In genomic region chr1:67052741-67053534, GRCh38 we compare ENCODE assay signal across 8 cellular contexts. TPM values are rescaled to one million over a fixed set of nuclear protein-coding genes. Genes with fewer than 3 reads are reported as not detected.
A peak's percentile ranks its signal among the peaks of the same experiment; 100 is the strongest.
DNase-seq lines count a peak whose midpoint lies in the region; ATAC-seq, FAIRE-seq and TF ChIP-seq lines count a peak whose summit lies in the region.

No MANE protein-coding gene starts in this region.

- H2AFZ ChIP-seq in K562 (ENCODE audit: low read depth, low read length): peak overlapping the region; percentile 98

- H4K20me1 ChIP-seq in K562 (replicated peaks; ENCODE audit: control insufficient read depth, insufficient read depth, low read length): no peaks in the 10 kb centered on the region

- TF ChIP-seq POLR2A in K562 (conservative IDR thresholded peaks at IDR 0.05): no peak

- POLR2A ChIA-PET in Panc1 (lab: Charles Lee): no interaction called here
- POLR2A ChIA-PET in K562 (lab: Yijun Ruan, JAX): interaction anchor here (0.7 to 1.6 kb wide), 3 partner anchors 13 to 29 kb away, joined by 3 to 4 read pairs (median 3); no protein-coding TSS in a partner anchor

- peaks cover 26% of the 10 kb centered on the region for H3K79me2 ChIP-seq in K562 (ENCODE audit: control insufficient read depth, insufficient read depth, low read length)

- DNase-seq in BE2C: peak; percentile 11
- no peak for DNase-seq in Panc1 (ENCODE audit: low read depth, low spot score)
- DNase-seq in K562 (ENCODE audit: extremely low read depth in 1 of 4, low spot score in 3 of 4): peak in 3 of 4 experiments; percentile 31 to 71 (median 64)
- DNase-seq in iPS DF 6.9 (ENCODE audit: low read depth, low spot score): no peak
- DNase-seq in retinal pigment epithelial cell (ENCODE audit: low read depth): no peak

- no peak for TF ChIP-seq EP300 in K562 (IDR thresholded peaks at IDR 0.05; ENCODE audit: low read length)

- TF ChIP-seq RAD21 in K562 (CRISPR knock-in tag; conservative IDR thresholded peaks at IDR 0.05 in 1 of 2, IDR thresholded peaks at IDR 0.05 in 1 of 2): no peak

- H3K27me3 ChIP-seq in BE2C (no peaks in the 10 kb centered on the region), Panc1 (ENCODE audit: control insufficient read depth, insufficient read depth, low read length) (no peaks in the 10 kb centered on the region), K562 (ENCODE audit: control insufficient read depth in 2 of 2, insufficient read depth in 2 of 2, low read length in 2 of 2) (no peaks in the 10 kb centered on the region), iPS DF 6.9 (ENCODE audit: control insufficient read depth, insufficient read depth, low read length) (no peaks in the 10 kb centered on the region)

- peak overlapping the region; percentile 73 for H3K27ac ChIP-seq in Panc1 (ENCODE audit: low read length)
- H3K27ac ChIP-seq in K562 (ENCODE audit: extremely low read depth, low read depth, low read length): peak overlapping the region; percentile 79
- H3K27ac ChIP-seq in iPS DF 6.9 (ENCODE audit: low read length): no peak overlapping the region

- intact Hi-C loops in Panc1 (cut with micrococcal nuclease; ENCODE audit: unreplicated experiment): no loop called here
- intact Hi-C loops in K562 (cut with micrococcal nuclease): loop anchor here (5.0 kb wide), 3 partner anchors 56 to 154 kb away; no protein-coding TSS in a partner anchor

- ATAC-seq in GM18867 (IDR thresholded peaks at IDR 0.05; ENCODE audit: unreplicated experiment) (peak; percentile 12), HG03097 (IDR thresholded peaks at IDR 0.05; ENCODE audit: low FRiP score, unreplicated experiment) (peak; percentile 29), Panc1 (peak; percentile 57), K562 (peak; percentile 69)
- ATAC-seq in activated CD4-positive, CD25-positive, alpha-beta regulatory T cell treated with anti-CD3 and anti-CD28 coated beads, Interleukin-2, amount 50 U/mL, for 24 hours: no peak

- FAIRE-seq in K562 (lab: Jason Lieb, UNC): peak; percentile 83

- H3K9me3 ChIP-seq in BE2C: no peaks in the 10 kb centered on the region
- H3K9me3 ChIP-seq in Panc1 (ENCODE audit: control insufficient read depth, insufficient read depth, low read depth, low read length): no peaks in the 10 kb centered on the region
- H3K9me3 ChIP-seq in K562 (replicated peaks; ENCODE audit: control insufficient read depth, insufficient read depth, low read depth, low read length): no peaks in the 10 kb centered on the region
- H3K9me3 ChIP-seq in iPS DF 6.9 (ENCODE audit: control insufficient read depth, insufficient read depth, low read length): no peaks in the 10 kb centered on the region

- in situ Hi-C loops in Panc1 (cut with HindIII; ENCODE audit: low pct_unique_long_range_greater_than_20kb, low sequenced_read_pairs): no loop called here
- in situ Hi-C loops in K562 (cut with MboI): no loop called here

- WGBS in K562 (ENCODE audit: insufficient coverage, low coverage, missing lambda C conversion rate): under 1% methylated on average over 25 of the region's 25 CpGs
- WGBS in iPS DF 6.9 (ENCODE audit: insufficient coverage, insufficient read length): no CpG with 5 or more reads among the region's 25 CpGs

- H3K9me1 ChIP-seq in K562 (ENCODE audit: control insufficient read depth, insufficient read depth, low read length): no peaks in the 10 kb centered on the region

- H3K4me2 ChIP-seq in K562 (ENCODE audit: insufficient read depth, low read length): peak overlapping the region; percentile 85

- H3K36me3 ChIP-seq in BE2C: no peaks in the 10 kb centered on the region
- peaks cover 2% of the 10 kb centered on the region for H3K36me3 ChIP-seq in Panc1 (ENCODE audit: control insufficient read depth, insufficient read depth, low read length)
- H3K36me3 ChIP-seq in K562 (ENCODE audit: control insufficient read depth, insufficient read depth, low read length): peaks cover 32% of the 10 kb centered on the region
- no peaks in the 10 kb centered on the region for H3K36me3 ChIP-seq in iPS DF 6.9 (ENCODE audit: control insufficient read depth, insufficient read depth, low read length)

- no TSS peak for BruUV-seq in Panc1 (replicated peaks; lab: Mats Ljungman, UMichigan)
- no TSS peak for BruUV-seq in K562 (replicated peaks; lab: Mats Ljungman, UMichigan)

- H3K9ac ChIP-seq in K562 (ENCODE audit: insufficient read depth in 1 of 2, low read depth in 2 of 2, low read length in 2 of 2): peak overlapping the region; percentile 83 to 97

- TF ChIP-seq CTCF in BE2C (IDR thresholded peaks at IDR 0.05; ENCODE audit: low read depth, low read length) (no peak), Panc1 (IDR thresholded peaks at IDR 0.05) (no peak), K562 (IDR thresholded peaks at IDR 0.05 in 2 of 3, conservative IDR thresholded peaks at IDR 0.05 in 1 of 3; ENCODE audit: insufficient read depth in 2 of 3, low read depth in 1 of 3, low read length in 3 of 3) (0 out of 6 replicates have a peak, but pooled peaks of 1 of the 3 experiments have one; percentile 1), retinal pigment epithelial cell (conservative IDR thresholded peaks at IDR 0.05; ENCODE audit: low read depth, low read length) (no peak)

- CTCF ChIA-PET in Panc1 (lab: Charles Lee) (interaction anchor here (0.6 to 1.0 kb wide), 2 partner anchors 109 to 287 kb away, joined by 3 to 5 read pairs; no protein-coding TSS in a partner anchor), K562 (lab: Yijun Ruan, JAX; ENCODE audit: low intra/inter-chr PET ratio) (interaction anchor here (0.5 kb wide), 1 partner anchor 19 kb away, joined by 6 read pairs; no protein-coding TSS in a partner anchor)

- no peaks in the 10 kb centered on the region for H3K4me1 ChIP-seq in BE2C
- peaks cover 5% of the 10 kb centered on the region; the same call in 1 of the 2 replicates for H3K4me1 ChIP-seq in Panc1 (ENCODE audit: control insufficient read depth, insufficient read depth, low read length)
- peaks cover 4 to 15% of the 10 kb centered on the region in 2 experiments; a peak in 3 of 5 replicates for H3K4me1 ChIP-seq in K562 (replicated peaks in 1 of 2; ENCODE audit: control insufficient read depth in 2 of 2, insufficient read depth in 2 of 2, low read length in 2 of 2)
- H3K4me1 ChIP-seq in iPS DF 6.9 (ENCODE audit: control insufficient read depth, insufficient read depth, low read length): no peaks in the 10 kb centered on the region

- H3K4me3 ChIP-seq in BE2C (ENCODE audit: low read depth, low read length) (peak overlapping the region; percentile 79), Panc1 (ENCODE audit: low read depth in 2 of 2, low read length in 2 of 2) (peak overlapping the region; percentile 82 to 88), K562 (peak overlapping the region; percentile 71), iPS DF 6.9 (ENCODE audit: low read length) (peak overlapping the region; percentile 78; the same call in 1 of the 2 replicates), retinal pigment epithelial cell (ENCODE audit: low read length) (peak overlapping the region; percentile 87)

TF ChIP-seq in K562, 482 proteins besides CTCF, POLR2A, EP300 and RAD21 (continues in another document):
- TF ChIP-seq MCM5 (IDR thresholded peaks at IDR 0.05; ENCODE audit: low read depth) (no peak), MTA1 (IDR thresholded peaks at IDR 0.05; ENCODE audit: borderline replicate concordance) (0 out of 2 replicates have a peak, but pooled peaks have one; percentile 17)

RNA-seq across cellular contexts. Expression of gene SLC35D1, which starts 1.0 kb away (rescaled TPM):
- 0.91 TPM for polyA plus RNA-seq in BE2C (2012; ENCODE audit: insufficient read depth, insufficient read length, low read depth)
- total RNA-seq in Panc1 (2021; ENCODE audit: unreplicated experiment) (7.0 TPM), K562 (2014; rRNA removed) (5.2 and 5.3 TPM in 2 replicates), K562 (2014; rRNA removed; fragmentation: Illumina TruSeq; extraction: Trizol) (9.3 and 10.1 TPM in 2 replicates), K562 (2015; rRNA removed; fragmentation: Illumina TruSeq; extraction: Trizol) (9.5 and 10.4 TPM in 2 replicates), K562 (2021) (6.5 and 7.1 TPM in 2 replicates)
- 2.1 TPM for polyA plus RNA-seq in Panc1 (2012; ENCODE audit: insufficient read length)
- 9.7 and 20.5 TPM in 2 replicates for total RNA-seq in K562 (2011; cell fraction: chromatin; rRNA removed; ENCODE audit: low replicate concordance)
- 8.0 and 10.0 TPM in 2 replicates for total RNA-seq in K562 (2011; cell fraction: nucleolus; rRNA removed)
- 18.1 and 27.9 TPM in 2 replicates for total RNA-seq in K562 (2011; cell fraction: nucleoplasm; rRNA removed)
- polyA plus RNA-seq in K562 (2011; rRNA removed) (6.2 and 6.4 TPM in 2 replicates), K562 (2014; fragmentation: Illumina TruSeq; extraction: Trizol) (6.7 and 6.8 TPM in 2 replicates), K562 (2014; fragmentation: Nextera tagmentation; extraction: Ambion mirVana) (1 to 10 TPM; 2.3 to 3.4 TPM), K562 (2014; rRNA removed) (4.9 and 5.7 TPM in 2 replicates)
- 2.3 and 5.1 TPM in 2 replicates for polyA plus RNA-seq in K562 (2011; cell fraction: cytosol; rRNA removed)
- 7.5 and 11.6 TPM in 2 replicates for polyA plus RNA-seq in K562 (2011; cell fraction: nucleus; rRNA removed)
- 4.5 and 4.7 TPM in 2 replicates for polyA plus RNA-seq in K562 (2012)
- 11.2 and 12.1 TPM in 2 replicates for polyA minus RNA-seq in K562 (2011; rRNA and poly(A)+ RNA removed)
- 4.0 and 4.7 TPM in 2 replicates for polyA minus RNA-seq in K562 (2011; cell fraction: cytosol; rRNA and poly(A)+ RNA removed)
- polyA minus RNA-seq in K562 (2011; cell fraction: nucleus; rRNA and poly(A)+ RNA removed): 5.8 and 10.3 TPM in 2 replicates

Comparison
In these comparisons a context has a peak if more than half of its experiments do, and no peak if none do; other contexts are left out.
1. DNase-seq: peak in BE2C (single experiment) and K562 (3 of 4); none in Panc1 (single experiment), iPS DF 6.9 (single experiment) and retinal pigment epithelial cell (single experiment).
2. ATAC-seq: peak in GM18867 (single experiment), HG03097 (single experiment), Panc1 (single experiment) and K562 (single experiment); none in activated CD4-positive, CD25-positive, alpha-beta regulatory T cell treated with anti-CD3 and anti-CD28 coated beads, Interleukin-2, amount 50 U/mL, for 24 hours (0 of 2).
3. Peak in every context shown above with its lines, with median percentiles within 50 percentile points of each other: H3K4me3 ChIP-seq.